17 cellular contexts compared by ENCODE assay signal in the genomic region with DNA sequence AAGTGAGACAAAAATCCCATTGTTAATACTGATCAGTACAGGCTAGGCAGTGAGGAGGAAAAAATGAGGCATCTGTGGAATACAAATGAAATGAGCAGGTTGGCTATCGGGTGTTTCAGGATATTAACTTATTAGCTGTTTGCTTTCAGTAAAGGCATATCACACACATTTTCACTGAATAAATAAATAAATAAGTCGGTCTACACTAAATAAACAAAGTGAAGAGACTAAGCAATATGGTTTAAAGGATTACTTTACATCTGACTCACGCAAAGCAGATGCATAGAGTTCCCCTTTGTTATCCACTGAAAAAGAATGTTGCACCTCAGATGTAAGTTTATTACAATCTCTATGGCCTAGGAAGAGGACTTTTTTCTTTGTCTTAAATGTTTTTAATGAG. TPM values are rescaled to one million over a fixed set of nuclear protein-coding genes. Genes with fewer than 3 reads are reported as not detected.
A peak's percentile ranks its signal among the peaks of the same experiment; 100 is the strongest.
DNase-seq lines count a peak whose midpoint lies in the region; ATAC-seq and TF ChIP-seq lines count a peak whose summit lies in the region.
"Had no signal": no experiment of that assay in that cellular context is flagged by ENCODE, and none has a peak within 500 bp of the region (broad histone marks: within the 10 kb centered on the region; RNA-seq: fewer than 3 reads in every experiment).

No MANE protein-coding gene starts in this region.

- H3K27me3 ChIP-seq in Panc1 (ENCODE audit: control insufficient read depth, insufficient read depth, low read length) = no peaks in the 10 kb centered on the region
- H3K27me3 ChIP-seq: body of pancreas had no signal

- H3K36me3 Mint-ChIP-seq in activated T-helper 1 cell treated with anti-CD3 and anti-CD28 coated beads, Interleukin-12 subunit alpha, Interleukin-12 subunit beta, Interleukin-2, Interleukin-4 antibody, amounts not matched to agents 30 ng/mL and 10 ng/mL and 1 ng/mL, durations not matched to agents 14 hours and 24 hours and 36 hours (ENCODE audit: low read depth) = no peaks in the 10 kb centered on the region
- H3K36me3 Mint-ChIP-seq: naive thymus-derived CD4-positive, alpha-beta T cell had no signal

- no peaks in the 10 kb centered on the region for H3K9me3 Mint-ChIP-seq in activated T-helper 1 cell treated with anti-CD3 and anti-CD28 coated beads, Interleukin-12 subunit alpha, Interleukin-12 subunit beta, Interleukin-2, Interleukin-4 antibody, amounts not matched to agents 30 ng/mL and 10 ng/mL and 1 ng/mL, durations not matched to agents 14 hours and 24 hours and 36 hours
- H3K9me3 Mint-ChIP-seq: naive thymus-derived CD4-positive, alpha-beta T cell had no signal

- no peak for TF ChIP-seq CTCF in Panc1 (IDR thresholded peaks at IDR 0.05)

- peaks cover 5% of the 10 kb centered on the region for H3K27me3 Mint-ChIP-seq in activated T-helper 1 cell treated with anti-CD3 and anti-CD28 coated beads, Interleukin-12 subunit alpha, Interleukin-12 subunit beta, Interleukin-2, Interleukin-4 antibody, amounts not matched to agents 30 ng/mL and 10 ng/mL and 1 ng/mL, durations not matched to agents 14 hours and 24 hours and 36 hours (ENCODE audit: insufficient read depth)

- peaks cover 10% of the 10 kb centered on the region; the same call in 1 of the 2 replicates for H3K4me1 ChIP-seq in Panc1 (ENCODE audit: control insufficient read depth, insufficient read depth, low read length)
- H3K4me1 ChIP-seq: body of pancreas had no signal

- intact Hi-C loops in Panc1 (cut with micrococcal nuclease; ENCODE audit: unreplicated experiment) = no loop called here
- intact Hi-C loops in activated T-helper 1 cell treated with anti-CD3 and anti-CD28 coated beads, Interleukin-12 subunit alpha, Interleukin-12 subunit beta, Interleukin-2, Interleukin-4 antibody, amounts not matched to agents 30 ng/mL and 10 ng/mL and 1 ng/mL, durations not matched to agents 14 hours and 24 hours and 36 hours (cut with micrococcal nuclease) = no loop called here

- peaks cover 17% of the 10 kb centered on the region for H3K4me1 Mint-ChIP-seq in activated T-helper 1 cell treated with anti-CD3 and anti-CD28 coated beads, Interleukin-12 subunit alpha, Interleukin-12 subunit beta, Interleukin-2, Interleukin-4 antibody, amounts not matched to agents 30 ng/mL and 10 ng/mL and 1 ng/mL, durations not matched to agents 14 hours and 24 hours and 36 hours (ENCODE audit: low read depth)

- no peaks in the 10 kb centered on the region for H3K9me3 ChIP-seq in Panc1 (ENCODE audit: control insufficient read depth, insufficient read depth, low read depth, low read length)
- H3K9me3 ChIP-seq: body of pancreas, left ventricle myocardium inferior had no signal

- no peak overlapping the region for H3K27ac Mint-ChIP-seq in activated T-helper 1 cell treated with anti-CD3 and anti-CD28 coated beads, Interleukin-12 subunit alpha, Interleukin-12 subunit beta, Interleukin-2, Interleukin-4 antibody, amounts not matched to agents 30 ng/mL and 10 ng/mL and 1 ng/mL, durations not matched to agents 14 hours and 24 hours and 36 hours
- H3K27ac Mint-ChIP-seq: activated CD4-positive, alpha-beta T cell treated with anti-CD3 and anti-CD28 coated beads for 36 hours; naive thymus-derived CD4-positive, alpha-beta T cell had no signal

- BruUV-seq in Panc1 (replicated peaks; lab: Mats Ljungman, UMichigan) = no TSS peak

- CTCF ChIA-PET in Panc1 (lab: Charles Lee) = no interaction called here

- POLR2A ChIA-PET in Panc1 (lab: Charles Lee) = no interaction called here

- in situ Hi-C loops in Panc1 (cut with HindIII; ENCODE audit: low pct_unique_long_range_greater_than_20kb, low sequenced_read_pairs) = no loop called here

- no peaks in the 10 kb centered on the region for H3K36me3 ChIP-seq in Panc1 (ENCODE audit: control insufficient read depth, insufficient read depth, low read length)
- H3K36me3 ChIP-seq: left ventricle myocardium inferior had no signal

- H3K4me3 ChIP-seq in Panc1 (ENCODE audit: low read depth in 2 of 2, low read length in 2 of 2) = no peak overlapping the region
- H3K4me3 ChIP-seq: body of pancreas, left ventricle myocardium inferior had no signal

- peak overlapping the region; percentile 60 for H3K27ac ChIP-seq in Panc1 (ENCODE audit: low read length)
- H3K27ac ChIP-seq: body of pancreas, C4-2B, left ventricle myocardium inferior had no signal

- ATAC-seq in Panc1 = peak; percentile 86
- ATAC-seq in GM21737 (IDR thresholded peaks at IDR 0.05; ENCODE audit: unreplicated experiment) = no peak
- ATAC-seq in HG02885 (IDR thresholded peaks at IDR 0.05; ENCODE audit: poor library complexity, unreplicated experiment) = no peak
- ATAC-seq: activated CD4-positive, alpha-beta T cell treated with anti-CD3 and anti-CD28 coated beads for 36 hours; body of pancreas; naive thymus-derived CD4-positive, alpha-beta T cell; Right ventricle myocardium inferior had no signal

- DNase-seq in HCEC 1CT (peak; percentile 84), Panc1 (ENCODE audit: low read depth, low spot score) (no peak), fibroblast of gingiva (ENCODE audit: low read depth) (peak; percentile 30), UCSD-AML1 (lab: John Stamatoyannopoulos, UW; ENCODE audit: unreplicated experiment) (no peak)
- no peak for DNase-seq in activated T-helper 1 cell treated with anti-CD3 and anti-CD28 coated beads, Interleukin-12 subunit alpha, Interleukin-12 subunit beta, Interleukin-2, Interleukin-4 antibody, amounts not matched to agents 30 ng/mL and 10 ng/mL and 1 ng/mL, durations not matched to agents 14 hours and 24 hours and 36 hours (ENCODE audit: low spot score)
- DNase-seq: activated CD4-positive, alpha-beta T cell treated with anti-CD3 and anti-CD28 coated beads for 36 hours; activated gamma-delta T cell treated with Interleukin-2 at 50 U/mL for 16 hours; body of pancreas; DND-41; left ventricle myocardium inferior; naive thymus-derived CD4-positive, alpha-beta T cell; NCI-H2107; T-helper 2 cell had no signal

- H3K4me3 Mint-ChIP-seq in activated T-helper 1 cell treated with anti-CD3 and anti-CD28 coated beads, Interleukin-12 subunit alpha, Interleukin-12 subunit beta, Interleukin-2, Interleukin-4 antibody, amounts not matched to agents 30 ng/mL and 10 ng/mL and 1 ng/mL, durations not matched to agents 14 hours and 24 hours and 36 hours = no peak overlapping the region
- H3K4me3 Mint-ChIP-seq: activated CD4-positive, alpha-beta T cell treated with anti-CD3 and anti-CD28 coated beads for 36 hours; naive thymus-derived CD4-positive, alpha-beta T cell had no signal

RNA-seq across cellular contexts. Expression of gene SEMA3A, which starts 6.3 kb away (rescaled TPM):
- total RNA-seq in Panc1 (2021; ENCODE audit: unreplicated experiment) = 43.3 TPM
- 16.7 TPM for polyA plus RNA-seq in Panc1 (2012; ENCODE audit: insufficient read length)
- 0.34 TPM in 1 of 2 replicates, not detected in the other for total RNA-seq in activated T-helper 1 cell treated with anti-CD3 and anti-CD28 coated beads, Interleukin-12 subunit alpha, Interleukin-12 subunit beta, Interleukin-2, Interleukin-4 antibody, amounts not matched to agents 30 ng/mL and 10 ng/mL and 1 ng/mL, durations not matched to agents 14 hours and 24 hours and 36 hours

Comparison
In these comparisons a context has a peak if more than half of its experiments do, and no peak if none do; other contexts are left out.
1. DNase-seq: peak in HCEC 1CT (single experiment) and fibroblast of gingiva (single experiment); none in Panc1 (single experiment), activated T-helper 1 cell treated with anti-CD3 and anti-CD28 coated beads, Interleukin-12 subunit alpha, Interleukin-12 subunit beta, Interleukin-2, Interleukin-4 antibody, amounts not matched to agents 30 ng/mL and 10 ng/mL and 1 ng/mL, durations not matched to agents 14 hours and 24 hours and 36 hours (single experiment) and UCSD-AML1 (single experiment).
2. RNA of gene SEMA3A, which starts 6.3 kb away (total RNA-seq): 43.3 TPM in Panc1 (single experiment); 0.34 TPM in activated T-helper 1 cell treated with anti-CD3 and anti-CD28 coated beads, Interleukin-12 subunit alpha, Interleukin-12 subunit beta, Interleukin-2, Interleukin-4 antibody, amounts not matched to agents 30 ng/mL and 10 ng/mL and 1 ng/mL, durations not matched to agents 14 hours and 24 hours and 36 hours; every median in the first group is over 10 times any median in the second.